Comparison of ENCODE assay signal across 8 cellular contexts in the genomic region with DNA sequence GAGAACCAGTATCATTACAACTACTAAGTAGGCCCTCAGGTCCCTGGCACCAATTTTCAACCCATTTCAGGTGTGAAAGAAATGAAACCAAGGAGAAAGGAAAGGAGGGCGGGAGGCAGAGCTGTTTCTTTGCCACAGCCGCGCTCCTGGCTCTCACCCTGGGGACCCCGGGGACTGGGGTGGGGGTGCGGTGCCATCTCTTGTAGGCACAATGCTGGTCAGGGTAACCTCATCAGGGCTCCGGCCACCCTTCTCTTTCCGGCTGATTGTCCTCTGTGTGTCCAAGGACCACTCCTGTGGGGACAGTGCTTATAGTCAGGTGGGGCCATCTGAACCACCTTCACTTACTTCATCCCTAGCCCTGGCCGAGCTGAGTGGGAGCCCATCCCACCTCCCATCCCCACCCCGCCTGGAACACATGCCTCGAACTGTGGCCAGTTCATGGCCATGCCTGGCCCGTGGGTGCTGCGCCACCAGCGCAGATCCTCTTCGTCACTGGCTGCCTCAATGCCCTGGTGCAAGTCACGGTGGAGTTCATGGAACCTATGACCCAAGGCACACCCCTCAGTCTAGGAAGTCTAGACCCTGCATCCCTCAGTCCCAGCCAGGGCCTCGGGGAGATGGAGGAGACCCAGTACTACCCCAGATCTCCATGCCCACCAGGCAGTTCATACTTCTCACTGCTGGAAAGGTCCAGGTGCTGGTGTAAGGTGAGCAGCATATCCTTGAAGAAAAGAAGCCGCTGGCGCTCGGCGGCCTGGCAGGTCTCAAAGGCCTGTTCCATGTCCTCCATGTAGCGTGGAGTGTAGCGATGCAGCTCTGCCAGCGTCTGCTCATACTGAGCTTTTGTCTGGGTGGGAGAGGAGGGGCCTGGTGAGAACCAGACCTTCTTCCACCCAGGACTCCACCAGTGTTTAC. TPM values are rescaled to one million over a fixed set of nuclear protein-coding genes. Genes with fewer than 3 reads are reported as not detected.
DNase-seq lines count a peak whose midpoint lies in the region; ATAC-seq and TF ChIP-seq lines count a peak whose summit lies in the region.
"Had no signal": no experiment of that assay in that cellular context is flagged by ENCODE, and none has a peak within 500 bp of the region (broad histone marks: within the 10 kb centered on the region; RNA-seq: fewer than 3 reads in every experiment).

No MANE protein-coding gene starts in this region.

- 92 to 96% (median 94%) methylated on average over 22 to 23 of the region's 23 CpGs for WGBS in spleen, 5 donors

- TF ChIP-seq POLR2A in spleen (IDR thresholded peaks at IDR 0.05), result no peak

- no peak for ATAC-seq in T-cell (replicated peaks in 1 of 4)
- ATAC-seq: stimulated activated naive CD8-positive, alpha-beta T cell treated with anti-CD3 and anti-CD28 coated beads, Interleukin-15, Interleukin-2, amounts not matched to agents 100 U/mL and 50 U/mL, for 24 hours had no signal

- POLR2A ChIA-PET in CD8-positive, alpha-beta memory T cell (lab: Charles Lee), result interaction anchor here (1.0 to 2.4 kb wide), 3 partner anchors 36 to 69 kb away, joined by 3 to 15 read pairs (median 3); a partner anchor contains a TSS
- POLR2A ChIA-PET in T-cell (lab: Charles Lee), result interaction anchor here (0.6 to 1.2 kb wide), 2 partner anchors 35 to 587 kb away, joined by 3 to 4 read pairs; a partner anchor contains a TSS

- TF ChIP-seq CTCF in glutamatergic neuron (IDR thresholded peaks at IDR 0.05; ENCODE audit: partially characterized antibody, unreplicated experiment) (no peak), spleen (IDR thresholded peaks at IDR 0.05 in 8 of 11, conservative IDR thresholded peaks at IDR 0.05 in 3 of 11) (no peak)

- H3K4me1 Mint-ChIP-seq in CD8-positive, alpha-beta memory T cell, result peaks cover 18 to 37% (median 25%) of the 10 kb centered on the region in 3 donors
- H3K4me1 Mint-ChIP-seq in T-cell (peaks cover 27 to 35% (median 29%) of the 10 kb centered on the region in 3 donors), glutamatergic neuron (ENCODE audit: low read depth, unreplicated experiment) (peaks cover 12% of the 10 kb centered on the region)

- peaks cover 8% of the 10 kb centered on the region for H3K36me3 ChIP-seq in CD8-positive, alpha-beta memory T cell (ENCODE audit: insufficient read depth, low read length)
- peaks cover 0 to 31% (median 10%) of the 10 kb centered on the region in 6 donors for H3K36me3 ChIP-seq in spleen

- H3K9me3 ChIP-seq in CD8-positive, alpha-beta memory T cell (ENCODE audit: low read length), result no peaks in the 10 kb centered on the region
- no peaks in the 10 kb centered on the region for H3K9me3 ChIP-seq in spleen

- H3K27me3 ChIP-seq in CD8-positive, alpha-beta memory T cell (ENCODE audit: insufficient read depth, low read length, poor library complexity, severe bottlenecking), result peaks cover 3% of the 10 kb centered on the region
- peaks cover 0 to 19% (median 0%) of the 10 kb centered on the region in 7 donors for H3K27me3 ChIP-seq in spleen (replicated peaks in 1 of 7)

- intact Hi-C loops in spleen (cut with DNase I; ENCODE audit: low total_unique reads), result no loop called here

- peak overlapping the region in 2 of 7 donors; percentile 36 to 66 for H3K4me3 Mint-ChIP-seq in CD8-positive, alpha-beta memory T cell
- H3K4me3 Mint-ChIP-seq in T-cell (no peak overlapping the region), glutamatergic neuron (ENCODE audit: unreplicated experiment) (no peak overlapping the region)

- H3K9me3 Mint-ChIP-seq in CD8-positive, alpha-beta memory T cell, result peaks cover 0 to 4% (median 0%) of the 10 kb centered on the region in 5 donors
- H3K9me3 Mint-ChIP-seq in T-cell, result no peaks in the 10 kb centered on the region
- peaks cover 11% of the 10 kb centered on the region for H3K9me3 Mint-ChIP-seq in glutamatergic neuron (ENCODE audit: unreplicated experiment)

- peak overlapping the region in 5 of 8 donors; percentile 52 to 87 (median 75) for H3K27ac Mint-ChIP-seq in CD8-positive, alpha-beta memory T cell
- H3K27ac Mint-ChIP-seq in T-cell, result peak overlapping the region; percentile 80 to 100
- H3K27ac Mint-ChIP-seq in glutamatergic neuron (ENCODE audit: unreplicated experiment), result peak overlapping the region; percentile 22

- H3K4me3 ChIP-seq in CD8-positive, alpha-beta memory T cell (ENCODE audit: low read length), result no peak overlapping the region
- H3K4me3 ChIP-seq in spleen, result no peak overlapping the region

- no peak for DNase-seq in CD8-positive, alpha-beta memory T cell
- DNase-seq in T-cell (no peak), glutamatergic neuron (no peak), spleen (peak; percentile 82), NCI-H146 (lab: John Stamatoyannopoulos, UW) (no peak), NCI-H524 treated with DMSO at 0.1 percent for 48 hours (lab: John Stamatoyannopoulos, UW) (no peak)
- DNase-seq in central memory CD4-positive, alpha-beta T cell, result no peak

- CTCF ChIA-PET in CD8-positive, alpha-beta memory T cell (lab: Charles Lee), result interaction anchor here (0.9 to 3.7 kb wide), 15 partner anchors 8 to 275 kb away, joined by 3 to 21 read pairs (median 5); a partner anchor contains a TSS
- CTCF ChIA-PET in T-cell (lab: Charles Lee), result interaction anchor here in 1 of 2 donors (0.6 to 1.8 kb wide), 4 partner anchors 8 to 80 kb away, joined by 3 to 7 read pairs (median 4); a partner anchor contains a TSS

- no peak overlapping the region for H3K27ac ChIP-seq in CD8-positive, alpha-beta memory T cell (ENCODE audit: low read depth, low read length)
- peak overlapping the region in 6 of 8 donors; percentile 96 to 100 (median 98) for H3K27ac ChIP-seq in spleen

- peaks cover 0 to 26% (median 0%) of the 10 kb centered on the region in 3 donors for H3K36me3 Mint-ChIP-seq in CD8-positive, alpha-beta memory T cell
- H3K36me3 Mint-ChIP-seq in T-cell (peaks cover under 1% of the 10 kb centered on the region), glutamatergic neuron (ENCODE audit: unreplicated experiment) (no peaks in the 10 kb centered on the region)

- H3K4me1 ChIP-seq in CD8-positive, alpha-beta memory T cell (ENCODE audit: insufficient read depth, low read length), result peaks cover 22% of the 10 kb centered on the region
- H3K4me1 ChIP-seq in spleen, result peaks cover 22 to 49% (median 34%) of the 10 kb centered on the region in 6 donors

- H3K27me3 Mint-ChIP-seq in CD8-positive, alpha-beta memory T cell, result peaks cover 4 to 18% of the 10 kb centered on the region in 2 donors
- peaks cover 1 to 14% of the 10 kb centered on the region in 2 donors for H3K27me3 Mint-ChIP-seq in T-cell
- peaks cover 5% of the 10 kb centered on the region for H3K27me3 Mint-ChIP-seq in glutamatergic neuron (ENCODE audit: unreplicated experiment)

RNA-seq across cellular contexts. Expression of a gene that starts 2.3 kb away (rescaled TPM):
- total RNA-seq in CD8-positive, alpha-beta memory T cell, result 100 to 1,000 TPM; 100 to 104 TPM
- polyA plus RNA-seq in CD8-positive, alpha-beta memory T cell, result 90.6 TPM
- total RNA-seq in T-cell, result 100 to 1,000 TPM; 145 to 188 (median 160) TPM
- 119 TPM for total RNA-seq in glutamatergic neuron (ENCODE audit: unreplicated experiment)
- total RNA-seq in spleen, result 100 to 1,000 TPM in 4 of 7 donors, 10 to 100 TPM in 3; 83.3 to 216 (median 109) TPM
- polyA plus RNA-seq in spleen, result 10 to 100 TPM; 46.7 to 79.9 (median 56.1) TPM

RNA-seq across cellular contexts. Expression of a gene that starts 7.2 kb away (rescaled TPM):
- 1 to 10 TPM; 7.9 to 9.2 TPM for total RNA-seq in CD8-positive, alpha-beta memory T cell
- not detected for polyA plus RNA-seq in CD8-positive, alpha-beta memory T cell
- 1 to 10 TPM in 3 of 5 donors, under 1 TPM in 1, not detected in 1; 0.49 to 1.9 (median 1.4) TPM for total RNA-seq in T-cell
- 2.2 TPM for total RNA-seq in glutamatergic neuron (ENCODE audit: unreplicated experiment)
- total RNA-seq in spleen, result 10 to 100 TPM in 1 of 7 donors, 1 to 10 TPM in 6; 2.4 to 13.0 (median 4.4) TPM
- polyA plus RNA-seq in spleen, result 1 to 10 TPM; 1.2 to 3.5 (median 1.4) TPM

RNA-seq across cellular contexts. Expression of a gene that starts 35.8 kb away (rescaled TPM):
- total RNA-seq in CD8-positive, alpha-beta memory T cell, result 100 to 1,000 TPM; 170 to 172 TPM
- polyA plus RNA-seq in CD8-positive, alpha-beta memory T cell, result 34.4 TPM
- total RNA-seq in T-cell (100 to 1,000 TPM in 3 of 5 donors, 10 to 100 TPM in 2; 55.0 to 136 (median 123) TPM), glutamatergic neuron (ENCODE audit: unreplicated experiment) (12.6 TPM), spleen (10 to 100 TPM; 29.5 to 66.3 (median 42.5) TPM)
- polyA plus RNA-seq in spleen, result 100 to 1,000 TPM in 1 of 3 donors, 10 to 100 TPM in 2; 49.4 to 173 (median 72.7) TPM

Comparison
In these comparisons a context has a peak if more than half of its experiments do, and no peak if none do; other contexts are left out.
1. H3K27ac Mint-ChIP-seq: peak in every context shown above with its lines; median percentile 90 in T-cell; 75 in CD8-positive, alpha-beta memory T cell; 22 in glutamatergic neuron.